ENCODE assay signal across 8 cellular contexts in the genomic region with DNA sequence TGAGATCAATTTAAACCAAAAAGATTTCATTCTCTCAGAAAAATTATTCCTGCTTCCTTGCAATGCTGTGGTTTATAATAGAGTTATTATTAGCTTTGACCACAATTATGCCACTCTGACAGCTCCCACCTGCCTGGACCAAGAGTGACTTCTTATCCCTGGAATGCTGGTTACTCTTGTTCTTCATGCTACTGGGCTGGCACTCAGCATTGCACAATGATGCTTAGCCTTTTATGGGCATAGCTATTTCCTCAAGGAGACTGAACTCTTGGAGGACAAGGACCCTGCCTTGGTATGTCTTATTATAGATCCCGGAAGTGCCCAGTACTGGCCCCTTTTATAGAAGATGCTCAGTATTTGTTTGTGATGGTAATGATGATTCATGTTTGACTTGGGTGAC.
DNase-seq lines count a peak whose midpoint lies in the region; ATAC-seq lines count a peak whose summit lies in the region.

No MANE protein-coding gene starts in this region.

- no peaks in the 10 kb centered on the region for H3K27me3 ChIP-seq in BLaER1 treated with 17β-estradiol and CSF1 and Interleukin-3, amounts not matched to agents 10 nM and 100 nM

- ATAC-seq in HG02938 (IDR thresholded peaks at IDR 0.05; ENCODE audit: unreplicated experiment) (no peak), HG03378 (IDR thresholded peaks at IDR 0.05; ENCODE audit: unreplicated experiment) (no peak)

- H3K4me3 ChIP-seq in BLaER1 treated with 17β-estradiol and CSF1 and Interleukin-3, amounts not matched to agents 10 nM and 100 nM: no peak overlapping the region

- DNase-seq in MV-4-11 (lab: John Stamatoyannopoulos, UW): peak; percentile 51
- DNase-seq in dedifferentiated amniotic fluid mesenchymal stem cell (ENCODE audit: extremely low spot score): peak; percentile 97
- peak; percentile 100 for DNase-seq in myocyte (ENCODE audit: low read depth)
- no peak for DNase-seq in KG1 (lab: John Stamatoyannopoulos, UW)
- no peak for DNase-seq in central memory CD4-positive, alpha-beta T cell

- H4K20me1 ChIP-seq in BLaER1 treated with 17β-estradiol and CSF1 and Interleukin-3, amounts not matched to agents 10 nM and 100 nM: no peaks in the 10 kb centered on the region

- H3K9me3 ChIP-seq in BLaER1 treated with 17β-estradiol and CSF1 and Interleukin-3, amounts not matched to agents 10 nM and 100 nM (replicated peaks in 1 of 11): no peaks in the 10 kb centered on the region

- H3K4me1 ChIP-seq in BLaER1 treated with 17β-estradiol and CSF1 and Interleukin-3, amounts not matched to agents 10 nM and 100 nM: peaks cover 25 to 83% (median 29%) of the 10 kb centered on the region in 10 experiments

- H3K27ac ChIP-seq in BLaER1 treated with 17β-estradiol and CSF1 and Interleukin-3, amounts not matched to agents 10 nM and 100 nM: no peak overlapping the region

- H3K36me3 ChIP-seq in BLaER1 treated with 17β-estradiol and CSF1 and Interleukin-3, amounts not matched to agents 10 nM and 100 nM: no peaks in the 10 kb centered on the region

- no peak overlapping the region for H3K9ac ChIP-seq in BLaER1 treated with 17β-estradiol and CSF1 and Interleukin-3, amounts not matched to agents 10 nM and 100 nM

- H3K4me2 ChIP-seq in BLaER1 treated with 17β-estradiol and CSF1 and Interleukin-3, amounts not matched to agents 10 nM and 100 nM: peak overlapping the region; percentile 23 to 81 (median 50)

Comparison
In these comparisons a context has a peak if more than half of its experiments do, and no peak if none do; other contexts are left out.
1. DNase-seq: peak in MV-4-11 (single experiment), dedifferentiated amniotic fluid mesenchymal stem cell (single experiment) and myocyte (single experiment); none in KG1 (single experiment) and central memory CD4-positive, alpha-beta T cell (single experiment).